26 cellular contexts compared by ENCODE assay signal in genomic region chr19:27815985-27816384, GRCh38.
"Had no signal": no experiment of that assay in that cellular context is flagged by ENCODE, and none has a peak within 500 bp of the region (broad histone marks: within the 10 kb centered on the region; RNA-seq: fewer than 3 reads in every experiment).

No MANE protein-coding gene starts in this region.

- H3K4me1 ChIP-seq: stomach, suprapubic skin, testis, thyroid gland, tibial artery, tibial nerve, transverse colon, upper lobe of left lung, upper lobe of right lung, uterus, vagina had no signal

- H3K27ac ChIP-seq: stomach, suprapubic skin, testis, thoracic aorta, thyroid gland, tibial artery, tibial nerve, transverse colon, upper lobe of left lung, upper lobe of right lung, uterus, vagina had no signal

- H3K9me3 ChIP-seq: suprapubic skin, testis, thyroid gland, transverse colon, upper lobe of left lung, upper lobe of right lung, vagina had no signal

- DNase-seq: stimulated activated CD4-positive, alpha-beta T cell treated with anti-CD3 and anti-CD28 coated beads, Interleukin-2, amount 100 ng/mL, for 48 hours; stimulated activated CD4-positive, alpha-beta T cell treated with anti-CD3 and anti-CD28 coated beads, Interleukin-4, amount 100 ng/mL, for 1 hour; stimulated activated CD4-positive, alpha-beta T cell treated with anti-CD3 and anti-CD28 coated beads, Interleukin-4, amount 100 ng/mL, for 24 hours; stimulated activated CD4-positive, alpha-beta T cell treated with anti-CD3 and anti-CD28 coated beads, Interleukin-4, amount 100 ng/mL, for 4 hours; stimulated activated CD8-positive, alpha-beta memory T cell treated with anti-CD3 and anti-CD28 coated beads, Interleukin-4, amount 100 ng/mL, for 48 hours; stimulated activated naive B cell treated with anti-CD40 and anti-IgM and Interleukin-4, amounts not matched to agents 10 μg/mL and 1 μg/mL and 100 μg/mL, for 72 hours; stimulated activated naive CD4-positive, alpha-beta T cell; stimulated activated naive CD4-positive, alpha-beta T cell treated with Interleukin-2 at 50 U/mL for 16 hours; stimulated activated naive CD8-positive, alpha-beta T cell treated with anti-CD3 and anti-CD28 coated beads, Interleukin-15, amount 100 ng/mL, for 72 hours; stimulated activated naive CD8-positive, alpha-beta T cell treated with anti-CD3 and anti-CD28 coated beads, Interleukin-15, Interleukin-2, amounts not matched to agents 100 U/mL and 50 U/mL, for 24 hours; stomach; substantia nigra; testis; thyroid gland; tibial artery; transverse colon; trophoblast cell; upper lobe of left lung; upper lobe of right lung; uterus had no signal

- ATAC-seq: stimulated activated effector memory CD8-positive, alpha-beta T cell treated with anti-CD3 and anti-CD28 coated beads, Interleukin-12 subunit alpha, Interleukin-12 subunit beta, amount 100 ng/mL, for 72 hours; stimulated activated memory B cell treated with anti-CD40 and anti-IgM and Interleukin-4, amounts not matched to agents 10 μg/mL and 1 μg/mL and 100 μg/mL, for 72 hours; stimulated activated naive B cell treated with anti-CD40 and anti-IgM and Interleukin-4, amounts not matched to agents 10 μg/mL and 1 μg/mL and 100 μg/mL, for 72 hours; stimulated activated naive CD8-positive, alpha-beta T cell treated with anti-CD3 and anti-CD28 coated beads, Interleukin-15, amount 100 ng/mL, for 72 hours; stimulated activated naive CD8-positive, alpha-beta T cell treated with anti-CD3 and anti-CD28 coated beads, Interleukin-15, Interleukin-2, amounts not matched to agents 100 U/mL and 50 U/mL, for 24 hours; upper lobe of right lung had no signal

- H3K27me3 ChIP-seq: stomach, suprapubic skin, testis, thyroid gland, tibial artery, tibial nerve, transverse colon, upper lobe of left lung, upper lobe of right lung, uterus, vagina had no signal

- H3K36me3 ChIP-seq: stomach, suprapubic skin, thoracic aorta, thyroid gland, tibial artery, tibial nerve, transverse colon, upper lobe of left lung, upper lobe of right lung, uterus, vagina had no signal

- H3K4me3 ChIP-seq: stomach, suprapubic skin, testis, thoracic aorta, thyroid gland, tibial artery, tibial nerve, transverse colon, upper lobe of left lung, upper lobe of right lung, uterus, vagina had no signal
